Comparison of ENCODE assay signal across 1 cellular context in genomic region chr13:98524793-98525192, GRCh38.
TF ChIP-seq lines count a peak whose summit lies in the region.

No MANE protein-coding gene starts in this region.

TF ChIP-seq in GM12878, 131 proteins besides CTCF, POLR2A, EP300 and RAD21:
- TF ChIP-seq PBX3 (IDR thresholded peaks at IDR 0.05; ENCODE audit: insufficient replicate concordance, low read depth, low read length) (no peak), STAT1 (conservative IDR thresholded peaks at IDR 0.05) (no peak), IKZF2 (IDR thresholded peaks at IDR 0.05) (peak; percentile 26 to 35; a peak in 1 of 4 replicates), NR2F1 (conservative IDR thresholded peaks at IDR 0.05) (0 out of 2 replicates have a peak, but pooled peaks have one; percentile 14), SUPT20H (IDR thresholded peaks at IDR 0.05; ENCODE audit: borderline replicate concordance, control insufficient read depth, low read depth, low read length) (no peak), ZNF217 (IDR thresholded peaks at IDR 0.05) (no peak), ZBED1 (IDR thresholded peaks at IDR 0.05; ENCODE audit: borderline replicate concordance) (no peak), PML (IDR thresholded peaks at IDR 0.05; ENCODE audit: low read length) (no peak), CHD1 (IDR thresholded peaks at IDR 0.05; ENCODE audit: low read depth, low read length) (no peak), MEF2A (IDR thresholded peaks at IDR 0.05; ENCODE audit: insufficient read depth, low read depth, low read length) (no peak), ATF7 (IDR thresholded peaks at IDR 0.05; ENCODE audit: low read depth) (no peak), RBBP5 (conservative IDR thresholded peaks at IDR 0.05) (no peak), IRF4 (IDR thresholded peaks at IDR 0.05; ENCODE audit: low read depth, low read length) (no peak)
